Comparison of ENCODE assay signal across 8 cellular contexts in genomic region chr2:33372940-33373553, GRCh38.
DNase-seq lines count a peak whose midpoint lies in the region; ATAC-seq, FAIRE-seq and TF ChIP-seq lines count a peak whose summit lies in the region.

No MANE protein-coding gene starts in this region.

- no peak overlapping the region for H2BK5ac ChIP-seq in IMR-90 (ENCODE audit: low read depth, low read length, poor library complexity, severe bottlenecking)

- ATAC-seq in IMR-90 (ENCODE audit: low read depth), result no peak

- WGBS in IMR-90 (ENCODE audit: extremely low coverage in 2 of 2, insufficient read length in 1 of 2), 2 experiments, result no CpG with 5 or more reads among the region's 5 CpGs
- 36% methylated on average over 5 of the region's 5 CpGs for WGBS in esophagus muscularis mucosa
- 17 to 30% (median 25%) methylated on average over 5 of the region's 5 CpGs for WGBS in ovary, 3 donors

- CTCF ChIA-PET in IMR-90 (lab: Yijun Ruan, JAX), result interaction anchor here (1.0 kb wide), 1 partner anchor 62 kb away, joined by 3 read pairs; no protein-coding TSS in a partner anchor

- no peak overlapping the region for H2AFZ ChIP-seq in IMR-90 (replicated peaks; ENCODE audit: low read length, poor library complexity)

- no peak overlapping the region for H2AK5ac ChIP-seq in IMR-90 (ENCODE audit: low read depth, low read length)

- no peak overlapping the region for H3K9ac ChIP-seq in IMR-90 (ENCODE audit: low read depth, low read length)

- in situ Hi-C loops in IMR-90 (cut with MboI; ENCODE audit: low sequenced_read_pairs), result no loop called here

- no peak for TF ChIP-seq EP300 in esophagus muscularis mucosa (IDR thresholded peaks at IDR 0.05)
- no peak for TF ChIP-seq EP300 in ovary (IDR thresholded peaks at IDR 0.05)

- H4K20me1 ChIP-seq in IMR-90 (ENCODE audit: insufficient read depth, low read length), result no peaks in the 10 kb centered on the region

- peaks cover 37% of the 10 kb centered on the region for H3K36me3 ChIP-seq in IMR-90 (ENCODE audit: control insufficient read depth, insufficient read depth, low read length)
- peaks cover 0 to 11% (median 4%) of the 10 kb centered on the region in 4 donors for H3K36me3 ChIP-seq in esophagus muscularis mucosa
- no peaks in the 10 kb centered on the region for H3K36me3 ChIP-seq in ovary
- H3K36me3 ChIP-seq in effector memory CD4-positive, alpha-beta T cell (ENCODE audit: control insufficient read depth, insufficient read depth, low read length), result no peaks in the 10 kb centered on the region

- no peak overlapping the region for H2BK20ac ChIP-seq in IMR-90 (ENCODE audit: low read depth, low read length)

- H2BK15ac ChIP-seq in IMR-90 (ENCODE audit: low read depth, low read length), result no peak overlapping the region

- H3K18ac ChIP-seq in IMR-90 (ENCODE audit: low read depth, low read length), result no peak overlapping the region

- peak; percentile 51 for TF ChIP-seq CTCF in IMR-90 (conservative IDR thresholded peaks at IDR 0.05; ENCODE audit: low read depth, low read length)
- TF ChIP-seq CTCF in esophagus muscularis mucosa (IDR thresholded peaks at IDR 0.05), result peak; percentile 61 to 80 (median 73)
- peak; percentile 46 to 81 (median 76) for TF ChIP-seq CTCF in ovary (IDR thresholded peaks at IDR 0.05)

- peaks cover 11 to 12% of the 10 kb centered on the region in 2 experiments; a peak in 2 of 4 replicates for H3K79me1 ChIP-seq in IMR-90 (ENCODE audit: low read depth in 1 of 2, low read length in 2 of 2)

- DNase-seq in Daoy (ENCODE audit: low read depth) (peak; percentile 50), IMR-90 (peak; percentile 28), RPMI7951 (ENCODE audit: low read depth) (peak; percentile 41), esophagus muscularis mucosa (ENCODE audit: extremely low spot score) (no peak), ovary (peak in 1 of 5 donors; percentile 37)
- no peak for DNase-seq in effector memory CD4-positive, alpha-beta T cell
- DNase-seq in effector CD4-positive, alpha-beta T cell, result no peak

- FAIRE-seq in A204.1 (lab: Jason Lieb, UNC), result peak; percentile 67

- TF ChIP-seq POLR2A in IMR-90 (IDR thresholded peaks at IDR 0.05; ENCODE audit: low read depth, low read length) (no peak), esophagus muscularis mucosa (IDR thresholded peaks at IDR 0.05; ENCODE audit: low read depth) (no peak), ovary (IDR thresholded peaks at IDR 0.05) (no peak)

- no peak overlapping the region for H4K8ac ChIP-seq in IMR-90 (ENCODE audit: low read depth in 2 of 2, low read length in 2 of 2)

- POLR2A ChIA-PET in IMR-90 (lab: Charles Lee; ENCODE audit: unreplicated experiment), result no interaction called here

- H3K9me1 ChIP-seq in IMR-90 (ENCODE audit: insufficient read depth, low read length), result no peaks in the 10 kb centered on the region; the same call in 1 of the 2 replicates

- dilution Hi-C loops in IMR-90 (cut with HindIII; ENCODE audit: low sequenced_read_pairs, unreplicated experiment), result no loop called here

- no TSS peak for BruUV-seq in IMR-90 (replicated peaks; lab: Mats Ljungman, UMichigan)

- no peak overlapping the region for H2AK9ac ChIP-seq in IMR-90 (replicated peaks; ENCODE audit: low read depth, low read length, poor library complexity)

- no peak overlapping the region for H3K23ac ChIP-seq in IMR-90 (ENCODE audit: low read depth, low read length)

- intact Hi-C loops in IMR-90 (cut with micrococcal nuclease) (no loop called here), esophagus muscularis mucosa (cut with DNase I) (loop anchor here (10.0 kb wide), 1 partner anchor 338 kb away; no protein-coding TSS in a partner anchor), ovary (cut with DNase I) (loop anchor here in 3 of 4 donors (10.0 kb wide), 2 partner anchors 98 to 338 kb away; no protein-coding TSS in a partner anchor)

- peak; percentile 46 for TF ChIP-seq RAD21 in IMR-90 (IDR thresholded peaks at IDR 0.05; ENCODE audit: low read length)

- no peak overlapping the region for H3K56ac ChIP-seq in IMR-90 (ENCODE audit: extremely low read depth, insufficient read depth, low read length)

- H3K4me1 ChIP-seq in IMR-90 (ENCODE audit: control insufficient read depth, insufficient read depth, low read length), result peaks cover 8% of the 10 kb centered on the region
- H3K4me1 ChIP-seq in esophagus muscularis mucosa, result peaks cover 0 to 44% (median 37%) of the 10 kb centered on the region in 4 donors
- H3K4me1 ChIP-seq in ovary (ENCODE audit: insufficient read depth), result peaks cover 1% of the 10 kb centered on the region
- H3K4me1 ChIP-seq in effector memory CD4-positive, alpha-beta T cell (ENCODE audit: control insufficient read depth, insufficient read depth, low read length, poor library complexity, severe bottlenecking), result no peaks in the 10 kb centered on the region

- H3K27me3 ChIP-seq in IMR-90 (ENCODE audit: control insufficient read depth, insufficient read depth, low read length) (no peaks in the 10 kb centered on the region), esophagus muscularis mucosa (no peaks in the 10 kb centered on the region), ovary (no peaks in the 10 kb centered on the region)
- no peaks in the 10 kb centered on the region for H3K27me3 ChIP-seq in effector memory CD4-positive, alpha-beta T cell (replicated peaks; ENCODE audit: control insufficient read depth, insufficient read depth, low read length, poor library complexity, severe bottlenecking)

- H3K9me3 ChIP-seq in IMR-90 (ENCODE audit: control insufficient read depth, insufficient read depth, low read length) (no peaks in the 10 kb centered on the region), esophagus muscularis mucosa (no peaks in the 10 kb centered on the region), ovary (no peaks in the 10 kb centered on the region)
- no peaks in the 10 kb centered on the region for H3K9me3 ChIP-seq in effector memory CD4-positive, alpha-beta T cell (ENCODE audit: control insufficient read depth, low read length)

- H3K4me2 ChIP-seq in IMR-90 (ENCODE audit: low read depth, low read length), result no peak overlapping the region

- no peak overlapping the region for H3K4ac ChIP-seq in IMR-90 (ENCODE audit: low read depth, low read length)

- no peak overlapping the region for H4K91ac ChIP-seq in IMR-90 (ENCODE audit: insufficient read depth, low read depth, low read length)

- no peak overlapping the region for H3K14ac ChIP-seq in IMR-90 (replicated peaks; ENCODE audit: low read depth, low read length)

- H3K4me3 ChIP-seq in IMR-90 (ENCODE audit: insufficient read depth, low read depth, low read length) (no peak overlapping the region), esophagus muscularis mucosa (no peak overlapping the region), ovary (no peak overlapping the region)
- H3K4me3 ChIP-seq in effector memory CD4-positive, alpha-beta T cell (ENCODE audit: insufficient read depth, low read depth, low read length, poor library complexity, severe bottlenecking), result no peak overlapping the region

- H3K27ac ChIP-seq in IMR-90 (ENCODE audit: insufficient read depth, low read length), result no peak overlapping the region
- peak overlapping the region in 1 of 4 donors; percentile 57 for H3K27ac ChIP-seq in esophagus muscularis mucosa (replicated peaks in 1 of 4)
- H3K27ac ChIP-seq in ovary, result no peak overlapping the region
- no peak overlapping the region for H3K27ac ChIP-seq in effector memory CD4-positive, alpha-beta T cell (ENCODE audit: insufficient read depth, low read length, poor library complexity, severe bottlenecking)

- H4K5ac ChIP-seq in IMR-90 (ENCODE audit: low read depth, low read length), result no peak overlapping the region

- H2BK120ac ChIP-seq in IMR-90 (ENCODE audit: low read depth, low read length), result no peak overlapping the region

TF ChIP-seq in IMR-90, 13 proteins besides CTCF, POLR2A, EP300 and RAD21:
- TF ChIP-seq CEBPB (IDR thresholded peaks at IDR 0.05; ENCODE audit: low read depth, low read length) (no peak), MXI1 (IDR thresholded peaks at IDR 0.05; ENCODE audit: borderline replicate concordance, low read depth, low read length) (no peak), CHD1 (IDR thresholded peaks at IDR 0.05; ENCODE audit: low read depth, low read length) (no peak)

Comparison
In these comparisons a context has a peak if more than half of its experiments do, and no peak if none do; other contexts are left out.
1. DNase-seq: peak in Daoy (single experiment), IMR-90 (single experiment) and RPMI7951 (single experiment); none in esophagus muscularis mucosa (single experiment), effector memory CD4-positive, alpha-beta T cell (0 of 3) and effector CD4-positive, alpha-beta T cell (single experiment).
2. Peak in every context shown above with its lines, with median percentiles within 50 percentile points of each other: CTCF ChIP-seq.